In genomic region chr15:80536231-80536630, GRCh38 we compare ENCODE assay signal across 1 cellular context.
TF ChIP-seq lines count a peak whose summit lies in the region.

No MANE protein-coding gene starts in this region.

TF ChIP-seq in WTC11, 78 proteins besides CTCF, POLR2A, EP300 and RAD21 (continued from another document):
- TF ChIP-seq ZNF532 (CRISPR knock-in tag; IDR thresholded peaks at IDR 0.05; ENCODE audit: borderline replicate concordance): no peak
- TF ChIP-seq ESRRA (CRISPR knock-in tag; IDR thresholded peaks at IDR 0.05; ENCODE audit: borderline replicate concordance): no peak
- no peak for TF ChIP-seq FOXK1 (CRISPR knock-in tag; IDR thresholded peaks at IDR 0.05)
- no peak for TF ChIP-seq CREM (CRISPR knock-in tag; IDR thresholded peaks at IDR 0.05)
- TF ChIP-seq ARID4B (CRISPR knock-in tag; IDR thresholded peaks at IDR 0.05; ENCODE audit: borderline replicate concordance): no peak
- TF ChIP-seq ZNF317 (CRISPR knock-in tag; IDR thresholded peaks at IDR 0.05; ENCODE audit: borderline replicate concordance, low read depth): no peak
- no peak for TF ChIP-seq ATF1 (CRISPR knock-in tag; IDR thresholded peaks at IDR 0.05)
- TF ChIP-seq ZNF121 (CRISPR knock-in tag; IDR thresholded peaks at IDR 0.05): no peak
- no peak for TF ChIP-seq EMX1 (CRISPR knock-in tag; IDR thresholded peaks at IDR 0.05)
- no peak for TF ChIP-seq FOXJ3 (CRISPR knock-in tag; IDR thresholded peaks at IDR 0.05; ENCODE audit: borderline replicate concordance)
- TF ChIP-seq NR1H2 (CRISPR knock-in tag; IDR thresholded peaks at IDR 0.05): no peak
